ENCODE assay signal across 1 cellular context in the genomic region with DNA sequence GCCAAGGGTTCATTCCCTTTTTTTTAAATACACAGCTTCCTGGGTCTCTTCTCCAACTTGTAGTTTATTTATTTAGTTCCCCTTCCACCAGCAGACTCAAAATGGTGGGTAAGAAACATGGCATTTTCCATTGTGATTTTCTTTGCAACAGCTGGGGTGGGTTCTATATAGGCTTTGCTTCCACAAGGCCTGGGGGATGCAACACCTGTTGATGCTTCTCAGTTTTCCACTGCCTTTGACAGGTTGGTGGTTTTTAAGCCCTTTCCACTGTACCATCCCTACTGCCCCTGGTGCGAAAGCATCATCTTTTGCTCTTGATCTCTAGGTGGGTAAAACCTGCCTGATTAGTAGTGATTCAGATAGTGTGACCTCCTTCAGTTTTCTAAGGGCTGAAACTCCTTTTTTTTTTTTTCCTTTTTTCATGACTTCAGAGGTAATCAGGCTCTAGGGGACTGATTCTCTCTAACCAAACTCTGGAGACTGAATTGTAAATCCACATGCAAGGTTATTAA.
TF ChIP-seq lines count a peak whose summit lies in the region.

No MANE protein-coding gene starts in this region.

TF ChIP-seq in HEK293, 187 proteins besides CTCF, POLR2A, EP300 and RAD21 (continued from another document):
- TF ChIP-seq, protein P1, sequence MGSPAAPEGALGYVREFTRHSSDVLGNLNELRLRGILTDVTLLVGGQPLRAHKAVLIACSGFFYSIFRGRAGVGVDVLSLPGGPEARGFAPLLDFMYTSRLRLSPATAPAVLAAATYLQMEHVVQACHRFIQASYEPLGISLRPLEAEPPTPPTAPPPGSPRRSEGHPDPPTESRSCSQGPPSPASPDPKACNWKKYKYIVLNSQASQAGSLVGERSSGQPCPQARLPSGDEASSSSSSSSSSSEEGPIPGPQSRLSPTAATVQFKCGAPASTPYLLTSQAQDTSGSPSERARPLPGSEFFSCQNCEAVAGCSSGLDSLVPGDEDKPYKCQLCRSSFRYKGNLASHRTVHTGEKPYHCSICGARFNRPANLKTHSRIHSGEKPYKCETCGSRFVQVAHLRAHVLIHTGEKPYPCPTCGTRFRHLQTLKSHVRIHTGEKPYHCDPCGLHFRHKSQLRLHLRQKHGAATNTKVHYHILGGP (tag by site-specific recombination; IDR thresholded peaks at IDR 0.05): no peak
- TF ChIP-seq SCRT1 (tag by site-specific recombination; IDR thresholded peaks at IDR 0.05; ENCODE audit: borderline replicate concordance) (peak; percentile 90), ZNF548 (tag by site-specific recombination; IDR thresholded peaks at IDR 0.05) (no peak), BCL11A (tag by site-specific recombination; IDR thresholded peaks at IDR 0.05; ENCODE audit: low read depth) (no peak), ZNF510 (tag by site-specific recombination; IDR thresholded peaks at IDR 0.05; ENCODE audit: insufficient replicate concordance) (no peak), ZBTB21 (tag by site-specific recombination; IDR thresholded peaks at IDR 0.05) (no peak)
- TF ChIP-seq, protein P2, sequence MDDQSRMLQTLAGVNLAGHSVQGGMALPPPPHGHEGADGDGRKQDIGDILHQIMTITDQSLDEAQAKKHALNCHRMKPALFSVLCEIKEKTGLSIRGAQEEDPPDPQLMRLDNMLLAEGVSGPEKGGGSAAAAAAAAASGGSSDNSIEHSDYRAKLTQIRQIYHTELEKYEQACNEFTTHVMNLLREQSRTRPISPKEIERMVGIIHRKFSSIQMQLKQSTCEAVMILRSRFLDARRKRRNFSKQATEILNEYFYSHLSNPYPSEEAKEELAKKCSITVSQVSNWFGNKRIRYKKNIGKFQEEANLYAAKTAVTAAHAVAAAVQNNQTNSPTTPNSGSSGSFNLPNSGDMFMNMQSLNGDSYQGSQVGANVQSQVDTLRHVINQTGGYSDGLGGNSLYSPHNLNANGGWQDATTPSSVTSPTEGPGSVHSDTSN (CRISPR knock-in tag; IDR thresholded peaks at IDR 0.05): no peak
- TF ChIP-seq, protein P3, sequence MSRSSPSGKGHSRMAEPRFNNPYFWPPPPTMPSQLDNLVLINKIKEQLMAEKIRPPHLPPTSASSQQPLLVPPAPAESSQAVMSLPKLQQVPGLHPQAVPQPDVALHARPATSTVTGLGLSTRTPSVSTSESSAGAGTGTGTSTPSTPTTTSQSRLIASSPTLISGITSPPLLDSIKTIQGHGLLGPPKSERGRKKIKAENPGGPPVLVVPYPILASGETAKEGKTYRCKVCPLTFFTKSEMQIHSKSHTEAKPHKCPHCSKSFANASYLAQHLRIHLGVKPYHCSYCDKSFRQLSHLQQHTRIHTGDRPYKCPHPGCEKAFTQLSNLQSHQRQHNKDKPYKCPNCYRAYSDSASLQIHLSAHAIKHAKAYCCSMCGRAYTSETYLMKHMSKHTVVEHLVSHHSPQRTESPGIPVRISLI (tag by site-specific recombination; IDR thresholded peaks at IDR 0.05): no peak
